13 cellular contexts compared by ENCODE assay signal in the genomic region with DNA sequence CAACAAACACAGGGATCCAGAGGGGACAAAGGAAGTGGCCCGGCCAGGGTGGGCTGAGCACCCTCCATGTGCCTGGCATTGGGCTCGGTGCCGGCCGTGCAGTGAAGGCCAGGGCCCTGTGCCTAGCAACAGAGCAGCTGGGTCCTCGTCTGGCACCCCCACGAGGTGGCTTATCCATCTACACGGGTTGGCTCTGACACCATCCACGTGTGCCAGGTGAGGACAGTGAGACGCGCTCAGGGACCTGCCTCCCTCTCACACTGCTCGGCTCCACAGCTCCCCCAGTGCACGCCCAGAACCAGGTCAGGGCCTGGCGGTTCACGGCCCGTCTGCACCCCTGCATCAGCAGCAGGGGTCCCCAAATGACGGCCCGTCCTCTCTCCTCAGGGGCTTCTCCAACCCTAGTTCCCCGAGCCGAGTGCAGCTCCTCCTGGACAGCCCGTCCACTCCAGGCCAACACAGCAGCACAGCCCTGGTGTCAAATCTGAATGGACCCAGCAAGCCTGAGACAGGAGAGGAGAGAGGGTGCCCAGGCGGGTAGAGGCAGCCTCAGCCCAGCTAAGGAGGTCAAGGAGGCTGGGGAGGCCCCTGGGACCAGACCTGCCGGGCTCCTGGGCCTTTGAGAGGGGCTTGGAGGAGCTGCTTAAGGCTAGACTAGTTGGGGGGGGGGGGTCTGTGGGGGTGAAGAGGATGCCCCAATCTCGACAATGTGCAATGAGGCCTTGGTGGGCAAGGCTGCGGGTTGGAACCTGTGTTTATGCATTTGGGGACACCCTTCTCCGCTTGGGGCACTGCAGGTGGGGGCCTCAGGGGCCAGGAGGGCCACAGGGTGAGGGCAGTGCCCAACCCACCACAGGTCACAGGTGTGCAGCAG.
DNase-seq lines count a peak whose midpoint lies in the region; ATAC-seq, FAIRE-seq and TF ChIP-seq lines count a peak whose summit lies in the region.
"Had no signal": no experiment of that assay in that cellular context is flagged by ENCODE, and none has a peak within 500 bp of the region (broad histone marks: within the 10 kb centered on the region; RNA-seq: fewer than 3 reads in every experiment).

No MANE protein-coding gene starts in this region.

- H3K9ac ChIP-seq in NT2/D1 (ENCODE audit: insufficient read length, low read depth) (peak overlapping the region; percentile 10), K562 (ENCODE audit: insufficient read depth in 1 of 2, low read depth in 2 of 2, low read length in 2 of 2) (no peak overlapping the region; a peak in 1 of 4 replicates)

- no peak overlapping the region for H2AFZ ChIP-seq in K562 (ENCODE audit: low read depth, low read length)

- BruUV-seq in K562 (replicated peaks; lab: Mats Ljungman, UMichigan) = no TSS peak

- H4K20me1 ChIP-seq in K562 (replicated peaks; ENCODE audit: control insufficient read depth, insufficient read depth, low read length) = peaks cover 11% of the 10 kb centered on the region; the same call in 1 of the 2 replicates

- H3K4me2 ChIP-seq in K562 (ENCODE audit: insufficient read depth, low read length) = no peak overlapping the region

- H3K4me1 ChIP-seq in NT2/D1 (ENCODE audit: insufficient read depth, insufficient read length) (peaks cover 58% of the 10 kb centered on the region), K562 (replicated peaks in 1 of 2; ENCODE audit: control insufficient read depth in 2 of 2, insufficient read depth in 2 of 2, low read length in 2 of 2) (peaks cover 7 to 78% of the 10 kb centered on the region in 2 experiments; a peak in 4 of 5 replicates), right lobe of liver (no peaks in the 10 kb centered on the region)
- H3K4me1 ChIP-seq: BE2C had no signal

- TF ChIP-seq RAD21 in K562 (CRISPR knock-in tag; conservative IDR thresholded peaks at IDR 0.05 in 1 of 2, IDR thresholded peaks at IDR 0.05 in 1 of 2) = no peak

- H3K36me3 ChIP-seq in NT2/D1 (ENCODE audit: insufficient read depth, insufficient read length, low read length) = no peaks in the 10 kb centered on the region
- no peaks in the 10 kb centered on the region for H3K36me3 ChIP-seq in K562 (ENCODE audit: control insufficient read depth, insufficient read depth, low read length)
- H3K36me3 ChIP-seq in right lobe of liver = no peaks in the 10 kb centered on the region
- H3K36me3 ChIP-seq: BE2C had no signal

- FAIRE-seq in K562 (lab: Jason Lieb, UNC) = no peak
- FAIRE-seq: GM12891 had no signal

- WGBS in K562 (ENCODE audit: insufficient coverage, low coverage, missing lambda C conversion rate) = 16% methylated on average over 24 of the region's 25 CpGs
- 60% methylated on average over 2 of the region's 25 CpGs for WGBS in right lobe of liver (ENCODE audit: insufficient coverage, low coverage, low lambda C conversion rate, missing lambda C conversion rate)

- H3K27ac ChIP-seq in K562 (ENCODE audit: extremely low read depth, low read depth, low read length) (no peak overlapping the region), right lobe of liver (no peak overlapping the region)

- H3K4me3 ChIP-seq in NT2/D1 (ENCODE audit: insufficient read length, low read depth) (no peak overlapping the region), K562 (no peak overlapping the region), right lobe of liver (no peak overlapping the region)

- in situ Hi-C loops in K562 (cut with MboI) = no loop called here
- in situ Hi-C loops in KBM-7 (cut with MboI; ENCODE audit: low pct_unique_long_range_greater_than_20kb, low sequenced_read_pairs) = no loop called here

- no peaks in the 10 kb centered on the region for H3K9me1 ChIP-seq in K562 (ENCODE audit: control insufficient read depth, insufficient read depth, low read length)

- H3K9me3 ChIP-seq in NT2/D1 (ENCODE audit: insufficient read depth, low read length) = no peaks in the 10 kb centered on the region
- 0 out of 2 replicates have a peak, but pooled peaks cover 3% of the 10 kb centered on the region for H3K9me3 ChIP-seq in K562 (replicated peaks; ENCODE audit: control insufficient read depth, insufficient read depth, low read depth, low read length)
- no peaks in the 10 kb centered on the region for H3K9me3 ChIP-seq in right lobe of liver
- H3K9me3 ChIP-seq: BE2C had no signal

- POLR2A ChIA-PET in K562 (lab: Yijun Ruan, JAX) = no interaction called here

- H3K27me3 ChIP-seq in NT2/D1 (ENCODE audit: insufficient read depth, insufficient read length) (peaks cover 36% of the 10 kb centered on the region), K562 (ENCODE audit: control insufficient read depth in 2 of 2, insufficient read depth in 2 of 2, low read length in 2 of 2) (peaks cover 0 to 8% of the 10 kb centered on the region in 2 experiments; a peak in 2 of 5 replicates), right lobe of liver (no peaks in the 10 kb centered on the region)

- intact Hi-C loops in K562 (cut with micrococcal nuclease) (no loop called here), right lobe of liver (cut with DNase I) (no loop called here), posterior vena cava (cut with DNase I) (no loop called here)

- no peak for TF ChIP-seq EP300 in K562 (IDR thresholded peaks at IDR 0.05; ENCODE audit: low read length)

- no peak for DNase-seq in NT2/D1 (ENCODE audit: low read depth, low spot score)
- DNase-seq in K562 (ENCODE audit: extremely low read depth in 1 of 4, low spot score in 3 of 4) = no peak
- peak in 2 of 3 donors; percentile 19 to 45 for DNase-seq in right lobe of liver
- DNase-seq in posterior vena cava (ENCODE audit: low spot score) = peak; percentile 73
- no peak for DNase-seq in NCI-H226
- no peak for DNase-seq in KBM-7
- DNase-seq in NCI-H2029 (lab: John Stamatoyannopoulos, UW) = no peak
- DNase-seq: BE2C, DMS79, MM.1S, NCI-H2029 treated with DMSO at 0.1 percent for 48 hours, NCI-H524 had no signal

- ATAC-seq in K562 (no peak), right lobe of liver (no peak)

- TF ChIP-seq POLR2A in K562 (conservative IDR thresholded peaks at IDR 0.05) (no peak), right lobe of liver (IDR thresholded peaks at IDR 0.05) (no peak)

- no peaks in the 10 kb centered on the region for H3K79me2 ChIP-seq in K562 (ENCODE audit: control insufficient read depth, insufficient read depth, low read length)

- TF ChIP-seq CTCF in K562 (IDR thresholded peaks at IDR 0.05 in 2 of 3, conservative IDR thresholded peaks at IDR 0.05 in 1 of 3; ENCODE audit: insufficient read depth in 2 of 3, low read depth in 1 of 3, low read length in 3 of 3) (no peak), right lobe of liver (IDR thresholded peaks at IDR 0.05) (no peak)

- CTCF ChIA-PET in K562 (lab: Yijun Ruan, JAX; ENCODE audit: low intra/inter-chr PET ratio) = no interaction called here

TF ChIP-seq in K562, 482 proteins besides CTCF, POLR2A, EP300 and RAD21:
- TF ChIP-seq, protein P1, sequence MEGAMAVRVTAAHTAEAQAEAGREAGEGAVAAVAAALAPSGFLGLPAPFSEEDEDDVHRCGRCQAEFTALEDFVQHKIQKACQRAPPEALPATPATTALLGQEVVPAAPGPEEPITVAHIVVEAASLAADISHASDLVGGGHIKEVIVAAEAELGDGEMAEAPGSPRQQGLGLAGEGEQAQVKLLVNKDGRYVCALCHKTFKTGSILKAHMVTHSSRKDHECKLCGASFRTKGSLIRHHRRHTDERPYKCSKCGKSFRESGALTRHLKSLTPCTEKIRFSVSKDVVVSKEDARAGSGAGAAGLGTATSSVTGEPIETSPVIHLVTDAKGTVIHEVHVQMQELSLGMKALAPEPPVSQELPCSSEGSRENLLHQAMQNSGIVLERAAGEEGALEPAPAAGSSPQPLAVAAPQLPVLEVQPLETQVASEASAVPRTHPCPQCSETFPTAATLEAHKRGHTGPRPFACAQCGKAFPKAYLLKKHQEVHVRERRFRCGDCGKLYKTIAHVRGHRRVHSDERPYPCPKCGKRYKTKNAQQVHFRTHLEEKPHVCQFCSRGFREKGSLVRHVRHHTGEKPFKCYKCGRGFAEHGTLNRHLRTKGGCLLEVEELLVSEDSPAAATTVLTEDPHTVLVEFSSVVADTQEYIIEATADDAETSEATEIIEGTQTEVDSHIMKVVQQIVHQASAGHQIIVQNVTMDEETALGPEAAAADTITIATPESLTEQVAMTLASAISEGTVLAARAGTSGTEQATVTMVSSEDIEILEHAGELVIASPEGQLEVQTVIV (CRISPR knock-in tag; IDR thresholded peaks at IDR 0.05; ENCODE audit: borderline replicate concordance) = no peak
- no peak for TF ChIP-seq RBM39 (optimal IDR thresholded peaks at IDR 0.05; ENCODE audit: low read depth, low read length)
- TF ChIP-seq, protein P2, sequence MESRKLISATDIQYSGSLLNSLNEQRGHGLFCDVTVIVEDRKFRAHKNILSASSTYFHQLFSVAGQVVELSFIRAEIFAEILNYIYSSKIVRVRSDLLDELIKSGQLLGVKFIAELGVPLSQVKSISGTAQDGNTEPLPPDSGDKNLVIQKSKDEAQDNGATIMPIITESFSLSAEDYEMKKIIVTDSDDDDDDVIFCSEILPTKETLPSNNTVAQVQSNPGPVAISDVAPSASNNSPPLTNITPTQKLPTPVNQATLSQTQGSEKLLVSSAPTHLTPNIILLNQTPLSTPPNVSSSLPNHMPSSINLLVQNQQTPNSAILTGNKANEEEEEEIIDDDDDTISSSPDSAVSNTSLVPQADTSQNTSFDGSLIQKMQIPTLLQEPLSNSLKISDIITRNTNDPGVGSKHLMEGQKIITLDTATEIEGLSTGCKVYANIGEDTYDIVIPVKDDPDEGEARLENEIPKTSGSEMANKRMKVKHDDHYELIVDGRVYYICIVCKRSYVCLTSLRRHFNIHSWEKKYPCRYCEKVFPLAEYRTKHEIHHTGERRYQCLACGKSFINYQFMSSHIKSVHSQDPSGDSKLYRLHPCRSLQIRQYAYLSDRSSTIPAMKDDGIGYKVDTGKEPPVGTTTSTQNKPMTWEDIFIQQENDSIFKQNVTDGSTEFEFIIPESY (CRISPR knock-in tag; IDR thresholded peaks at IDR 0.05) = peak; percentile 48; the same call in 1 of the 2 replicates

Comparison
In these comparisons a context has a peak if more than half of its experiments do, and no peak if none do; other contexts are left out.
1. DNase-seq: peak in right lobe of liver (2 of 3) and posterior vena cava (single experiment); none in NT2/D1 (single experiment), K562 (0 of 4), NCI-H226 (single experiment), KBM-7 (single experiment) and NCI-H2029 (single experiment).